Comparison of ENCODE assay signal across 7 cellular contexts in the genomic region with DNA sequence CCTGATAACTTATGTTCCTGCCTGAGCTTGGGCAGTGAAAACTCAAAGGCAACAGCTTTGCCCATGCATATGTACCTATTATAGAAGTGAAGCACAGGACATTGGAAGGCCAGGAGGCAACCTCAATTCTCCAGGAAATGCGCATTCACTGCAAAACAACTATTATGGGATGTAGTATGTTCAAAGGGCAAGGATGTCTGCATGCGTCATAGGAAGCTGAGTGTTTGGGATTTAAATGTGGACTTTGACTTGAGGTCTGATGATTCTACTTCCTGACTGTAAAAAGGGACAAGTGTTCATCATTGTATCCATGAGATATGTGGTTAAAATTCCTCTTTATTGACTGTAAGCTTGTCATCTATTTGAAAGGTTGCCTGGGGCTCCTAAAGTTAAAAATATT.
A peak's percentile ranks its signal among the peaks of the same experiment; 100 is the strongest.
DNase-seq lines count a peak whose midpoint lies in the region; ATAC-seq, FAIRE-seq and TF ChIP-seq lines count a peak whose summit lies in the region.
"Not testable (repeated sequence)": the region's sequence is repeated elsewhere in the genome, so short reads cannot be mapped to it uniquely, and the experiment has no call there.

No MANE protein-coding gene starts in this region.

- peaks cover 13% of the 10 kb centered on the region for H3K4me1 ChIP-seq in HUES48 (ENCODE audit: control insufficient read depth, insufficient read depth, low read length)
- H3K4me1 ChIP-seq in pancreas = not testable (repeated sequence)

- H3K36me3 ChIP-seq in HUES48 (ENCODE audit: control insufficient read depth, insufficient read depth, low read length); pancreas: not testable (repeated sequence)

- WGBS in pancreas, 2 donors = 64 to 67% methylated on average over 2 of the region's 2 CpGs

- H3K9ac ChIP-seq in HUES48 (ENCODE audit: low read depth, low read length) = not testable (repeated sequence)

- H3K27me3 ChIP-seq in HUES48 (ENCODE audit: control insufficient read depth, insufficient read depth, low read length); pancreas: not testable (repeated sequence)

- ATAC-seq in SK-N-SH treated with all-trans-retinoic acid at 6 μM for 48 hours (peak; percentile 51; the same call in 2 of the 3 replicates), left colon (peak; percentile 98), pancreas (peak in 1 of 4 donors; percentile 23)

- H3K9me3 ChIP-seq in HUES48 (ENCODE audit: control insufficient read depth, insufficient read depth, low read length); pancreas: not testable (repeated sequence)

- not testable (repeated sequence) for H3K4me3 ChIP-seq in HUES48 (ENCODE audit: low read depth, low read length); choroid plexus epithelial cell (ENCODE audit: low read depth, low read length); fibroblast of pulmonary artery (replicated peaks; ENCODE audit: low read depth, low read length); pancreas

- peak; percentile 23 for FAIRE-seq in pancreas (lab: Jason Lieb, UNC)

- TF ChIP-seq CTCF in choroid plexus epithelial cell (conservative IDR thresholded peaks at IDR 0.05; ENCODE audit: low read depth, low read length); fibroblast of pulmonary artery (IDR thresholded peaks at IDR 0.05; ENCODE audit: low read length, missing control alignments); pancreas (IDR thresholded peaks at IDR 0.05): not testable (repeated sequence)

- peak overlapping the region; percentile 57 for H3K27ac ChIP-seq in HUES48 (ENCODE audit: low read depth, low read length)
- not testable (repeated sequence) for H3K27ac ChIP-seq in pancreas

- intact Hi-C loops in left colon (cut with DNase I, micrococcal nuclease); pancreas (cut with DNase I): not testable (repeated sequence)

- DNase-seq in EH (ENCODE audit: low read depth) (peak; percentile 88), choroid plexus epithelial cell (ENCODE audit: low read depth) (peak; percentile 81), fibroblast of pulmonary artery (ENCODE audit: low read depth) (peak; percentile 82), left colon (peak in 1 of 2 donors; percentile 21)
- DNase-seq in pancreas = not testable (repeated sequence)

TF ChIP-seq in SK-N-SH treated with all-trans-retinoic acid at 6 μM for 48 hours, 23 proteins besides CTCF, POLR2A, EP300 and RAD21:
- TF ChIP-seq TOX (CRISPR knock-in tag; IDR thresholded peaks at IDR 0.05; ENCODE audit: borderline replicate concordance) = peak; percentile 37; the same call in 1 of the 2 replicates
